Comparison of ENCODE assay signal across 16 cellular contexts in the genomic region with DNA sequence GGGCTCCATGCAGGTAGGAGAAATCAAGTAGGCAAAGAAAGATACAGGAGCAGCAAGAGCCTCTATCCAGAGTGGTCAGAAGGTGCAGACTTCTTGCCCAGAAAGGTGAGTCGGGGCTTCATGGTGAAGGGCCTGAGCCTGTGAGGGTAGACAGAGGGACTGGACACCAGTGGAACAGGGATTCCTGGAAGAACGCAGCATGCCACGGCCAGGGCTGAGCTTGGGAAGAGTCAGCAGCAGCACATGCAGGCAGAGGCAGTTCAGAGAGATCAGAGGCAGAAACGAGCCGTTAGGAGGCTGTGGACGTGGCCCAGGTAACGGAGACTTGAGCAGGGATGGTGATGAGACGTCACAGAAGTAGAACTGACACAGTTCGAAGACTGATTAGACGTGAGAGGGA.
DNase-seq lines count a peak whose midpoint lies in the region; ATAC-seq and TF ChIP-seq lines count a peak whose summit lies in the region.
"Had no signal": no experiment of that assay in that cellular context is flagged by ENCODE, and none has a peak within 500 bp of the region (broad histone marks: within the 10 kb centered on the region; RNA-seq: fewer than 3 reads in every experiment).

No MANE protein-coding gene starts in this region.

- H3K4me1 ChIP-seq in esophagus squamous epithelium = peaks cover 0 to 25% (median 14%) of the 10 kb centered on the region in 3 donors
- H3K4me1 ChIP-seq in ovary (ENCODE audit: insufficient read depth) = peaks cover 43% of the 10 kb centered on the region
- peaks cover 6 to 21% (median 10%) of the 10 kb centered on the region in 4 donors for H3K4me1 ChIP-seq in upper lobe of left lung
- H3K4me1 ChIP-seq: BE2C had no signal

- H3K27me3 ChIP-seq in esophagus squamous epithelium (peaks cover 0 to 5% (median 0%) of the 10 kb centered on the region in 4 donors), ovary (no peaks in the 10 kb centered on the region), upper lobe of left lung (no peaks in the 10 kb centered on the region)
- H3K27me3 ChIP-seq: BE2C, MG63 had no signal

- H3K36me3 ChIP-seq in esophagus squamous epithelium = no peaks in the 10 kb centered on the region
- H3K36me3 ChIP-seq in ovary = no peaks in the 10 kb centered on the region
- no peaks in the 10 kb centered on the region for H3K36me3 ChIP-seq in upper lobe of left lung
- H3K36me3 ChIP-seq: BE2C, MG63 had no signal

- H3K27ac ChIP-seq in VCaP = peak overlapping the region; percentile 60
- peak overlapping the region; percentile 55 to 88 (median 76) for H3K27ac ChIP-seq in esophagus squamous epithelium
- peak overlapping the region; percentile 9 to 94 for H3K27ac ChIP-seq in ovary
- H3K27ac ChIP-seq in upper lobe of left lung = peak overlapping the region in 3 of 4 donors; percentile 27 to 78 (median 60)

- H3K9me3 ChIP-seq in esophagus squamous epithelium (peaks cover 0 to 5% (median 0%) of the 10 kb centered on the region in 3 donors), ovary (no peaks in the 10 kb centered on the region), upper lobe of left lung (peaks cover 0 to 8% (median 0%) of the 10 kb centered on the region in 4 donors)
- H3K9me3 ChIP-seq: MG63 had no signal

- WGBS in esophagus squamous epithelium, 2 donors = 74 to 76% methylated on average over 10 of the region's 10 CpGs
- WGBS in ovary, 3 donors = 80 to 83% (median 80%) methylated on average over 10 of the region's 10 CpGs
- WGBS in upper lobe of left lung, 2 donors = 87 to 94% methylated on average over 10 of the region's 10 CpGs

- no peak for DNase-seq in esophagus squamous epithelium (lab: John Stamatoyannopoulos, UW)
- DNase-seq in ovary = peak in 2 of 5 donors; percentile 20 to 24
- no peak for DNase-seq in upper lobe of left lung
- DNase-seq in CD1c-positive myeloid dendritic cell (ENCODE audit: extremely low spot score) = no peak
- DNase-seq in NCI-H1048 (lab: John Stamatoyannopoulos, UW) = no peak
- DNase-seq: amygdala; BE2C; naive thymus-derived CD8-positive, alpha-beta T cell; NCI-H446; NK-92 treated with Interleukin-12 subunit alpha and Interleukin-12 subunit beta, amount 100 ng/mL, for 24 hours; stimulated activated naive CD8-positive, alpha-beta T cell treated with anti-CD3 and anti-CD28 coated beads, Interleukin-15, amount 100 ng/mL, for 72 hours; T-helper 1 cell had no signal

- no peak overlapping the region for H3K4me3 ChIP-seq in esophagus squamous epithelium
- no peak overlapping the region for H3K4me3 ChIP-seq in ovary
- no peak overlapping the region for H3K4me3 ChIP-seq in upper lobe of left lung
- H3K4me3 ChIP-seq: MG63 had no signal

- TF ChIP-seq EP300 in ovary (IDR thresholded peaks at IDR 0.05) = no peak
- no peak for TF ChIP-seq EP300 in upper lobe of left lung (IDR thresholded peaks at IDR 0.05)

- TF ChIP-seq CTCF in VCaP (conservative IDR thresholded peaks at IDR 0.05) = no peak
- no peak for TF ChIP-seq CTCF in esophagus squamous epithelium (IDR thresholded peaks at IDR 0.05)
- TF ChIP-seq CTCF in ovary (IDR thresholded peaks at IDR 0.05) = no peak
- TF ChIP-seq CTCF in upper lobe of left lung (IDR thresholded peaks at IDR 0.05) = no peak

- no peak for ATAC-seq in upper lobe of left lung (ENCODE audit: low FRiP score in 2 of 2)
- ATAC-seq in HG02840 (IDR thresholded peaks at IDR 0.05; ENCODE audit: low FRiP score, unreplicated experiment) = no peak
- ATAC-seq: left lobe of liver; naive thymus-derived CD8-positive, alpha-beta T cell; stimulated activated naive CD8-positive, alpha-beta T cell treated with anti-CD3 and anti-CD28 coated beads, Interleukin-15, amount 100 ng/mL, for 72 hours had no signal

- TF ChIP-seq POLR2A in esophagus squamous epithelium (IDR thresholded peaks at IDR 0.05) (no peak), ovary (IDR thresholded peaks at IDR 0.05) (no peak), upper lobe of left lung (IDR thresholded peaks at IDR 0.05) (no peak)

- intact Hi-C loops in esophagus squamous epithelium (cut with DNase I) (no loop called here), ovary (cut with DNase I) (no loop called here)
